ENCODE assay signal across 14 cellular contexts in genomic region chr7:116985575-116985974, GRCh38. TPM values are rescaled to one million over a fixed set of nuclear protein-coding genes. Genes with fewer than 3 reads are reported as not detected.
DNase-seq lines count a peak whose midpoint lies in the region; ATAC-seq and TF ChIP-seq lines count a peak whose summit lies in the region.
"Had no signal": no experiment of that assay in that cellular context is flagged by ENCODE, and none has a peak within 500 bp of the region (broad histone marks: within the 10 kb centered on the region; RNA-seq: fewer than 3 reads in every experiment).

No MANE protein-coding gene starts in this region.

- H3K27ac Mint-ChIP-seq in stimulated activated memory B cell treated with anti-CD40 and anti-IgM and Interleukin-4, amounts not matched to agents 10 μg/mL and 1 μg/mL and 100 μg/mL, for 72 hours, result peak overlapping the region; percentile 31
- H3K27ac Mint-ChIP-seq: CD4-positive, alpha-beta memory T cell had no signal

- no peaks in the 10 kb centered on the region for H3K27me3 Mint-ChIP-seq in stimulated activated memory B cell treated with anti-CD40 and anti-IgM and Interleukin-4, amounts not matched to agents 10 μg/mL and 1 μg/mL and 100 μg/mL, for 72 hours
- H3K27me3 Mint-ChIP-seq: CD4-positive, alpha-beta memory T cell had no signal

- TF ChIP-seq POLR2A in esophagus muscularis mucosa (IDR thresholded peaks at IDR 0.05; ENCODE audit: low read depth), result no peak

- H3K9me3 Mint-ChIP-seq in stimulated activated memory B cell treated with anti-CD40 and anti-IgM and Interleukin-4, amounts not matched to agents 10 μg/mL and 1 μg/mL and 100 μg/mL, for 72 hours, result no peaks in the 10 kb centered on the region
- H3K9me3 Mint-ChIP-seq: CD4-positive, alpha-beta memory T cell; HFFc6 had no signal

- 0 out of 2 replicates have a peak overlapping the region, but pooled peaks have one; percentile 1 for H3K27ac ChIP-seq in VCaP
- no peak overlapping the region for H3K27ac ChIP-seq in esophagus muscularis mucosa (replicated peaks in 1 of 4)

- no peaks in the 10 kb centered on the region for H3K36me3 ChIP-seq in esophagus muscularis mucosa
- H3K36me3 ChIP-seq: HAP-1 had no signal

- H3K4me3 Mint-ChIP-seq in stimulated activated memory B cell treated with anti-CD40 and anti-IgM and Interleukin-4, amounts not matched to agents 10 μg/mL and 1 μg/mL and 100 μg/mL, for 72 hours, result no peak overlapping the region
- H3K4me3 Mint-ChIP-seq: CD4-positive, alpha-beta memory T cell; HFFc6 had no signal

- ATAC-seq in left lobe of liver, result peak; percentile 43
- ATAC-seq in stimulated activated memory B cell treated with anti-CD40 and anti-IgM and Interleukin-4, amounts not matched to agents 10 μg/mL and 1 μg/mL and 100 μg/mL, for 72 hours, result no peak
- no peak for ATAC-seq in GM21619 (IDR thresholded peaks at IDR 0.05; ENCODE audit: unreplicated experiment)

- H3K4me1 ChIP-seq in esophagus muscularis mucosa, result peaks cover 0 to 3% (median 0%) of the 10 kb centered on the region in 4 donors
- H3K4me1 ChIP-seq: Caco-2, HAP-1 had no signal

- no peak overlapping the region for H3K4me3 ChIP-seq in esophagus muscularis mucosa
- H3K4me3 ChIP-seq: HAP-1 had no signal

- no peak for DNase-seq in left lobe of liver (ENCODE audit: low spot score)
- DNase-seq in SW 1271 (lab: John Stamatoyannopoulos, UW), result no peak
- DNase-seq in esophagus muscularis mucosa (ENCODE audit: extremely low spot score), result no peak
- DNase-seq: DMS 273 treated with DMSO at 0.1 percent for 48 hours, DMS79, GDM1, GOT3 had no signal

- WGBS in esophagus muscularis mucosa, result 95% methylated on average over 5 of the region's 5 CpGs

- TF ChIP-seq CTCF in VCaP (conservative IDR thresholded peaks at IDR 0.05) (no peak), esophagus muscularis mucosa (IDR thresholded peaks at IDR 0.05) (no peak)

- H3K9me3 ChIP-seq in esophagus muscularis mucosa, result no peaks in the 10 kb centered on the region
- H3K9me3 ChIP-seq: Caco-2, HAP-1 had no signal

- TF ChIP-seq EP300 in esophagus muscularis mucosa (IDR thresholded peaks at IDR 0.05), result no peak

- no peaks in the 10 kb centered on the region for H3K36me3 Mint-ChIP-seq in stimulated activated memory B cell treated with anti-CD40 and anti-IgM and Interleukin-4, amounts not matched to agents 10 μg/mL and 1 μg/mL and 100 μg/mL, for 72 hours
- H3K36me3 Mint-ChIP-seq: CD4-positive, alpha-beta memory T cell had no signal

- intact Hi-C loops in esophagus muscularis mucosa (cut with DNase I), result loop anchor here (5.0 kb wide), 1 partner anchor 53 kb away; no protein-coding TSS in a partner anchor

- H3K4me1 Mint-ChIP-seq in stimulated activated memory B cell treated with anti-CD40 and anti-IgM and Interleukin-4, amounts not matched to agents 10 μg/mL and 1 μg/mL and 100 μg/mL, for 72 hours, result peaks cover 14% of the 10 kb centered on the region
- H3K4me1 Mint-ChIP-seq: CD4-positive, alpha-beta memory T cell had no signal

- no peaks in the 10 kb centered on the region for H3K27me3 ChIP-seq in esophagus muscularis mucosa

RNA-seq across cellular contexts. Expression of gene ST7, which starts 32.3 kb away (rescaled TPM):
- total RNA-seq in left lobe of liver (22.2 TPM), esophagus muscularis mucosa (10 to 100 TPM; 16.9 to 22.0 (median 18.2) TPM)
